In genomic region chr3:102083971-102084370, GRCh38 we compare ENCODE assay signal across 1 cellular context.
TF ChIP-seq lines count a peak whose summit lies in the region.

No MANE protein-coding gene starts in this region.

TF ChIP-seq in HEK293, 187 proteins besides CTCF, POLR2A, EP300 and RAD21:
- TF ChIP-seq ZNF513 (tag by site-specific recombination; IDR thresholded peaks at IDR 0.05) (no peak), AEBP2 (tag by site-specific recombination; IDR thresholded peaks at IDR 0.05; ENCODE audit: borderline replicate concordance) (no peak), IKZF3 (tag by site-specific recombination; IDR thresholded peaks at IDR 0.05) (peak; percentile 35; the same call in 1 of the 2 replicates), ZNF341 (tag by site-specific recombination; IDR thresholded peaks at IDR 0.05; ENCODE audit: low read depth) (no peak), ZNF76 (tag by site-specific recombination; IDR thresholded peaks at IDR 0.05; ENCODE audit: borderline replicate concordance, low read depth) (no peak)
